16 cellular contexts compared by ENCODE assay signal in the genomic region with DNA sequence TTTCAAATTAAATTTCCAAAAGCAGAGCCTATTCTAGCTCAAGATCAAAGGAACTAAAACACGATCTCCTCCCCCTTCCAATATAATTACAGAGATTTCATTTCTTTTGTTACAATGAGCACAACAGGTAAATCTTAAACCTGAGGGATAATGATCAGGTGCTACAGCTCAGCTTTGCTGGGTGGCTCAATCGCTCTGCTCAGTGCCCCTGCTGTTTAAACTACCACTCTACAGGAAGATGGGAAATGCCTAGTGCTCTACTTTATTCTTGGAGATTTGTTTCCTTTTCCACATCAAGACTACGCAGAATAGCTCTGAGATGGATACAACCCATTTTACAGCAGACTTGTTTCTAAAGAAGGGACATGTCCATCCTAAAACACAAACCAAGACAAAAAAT.
DNase-seq lines count a peak whose midpoint lies in the region; ATAC-seq and TF ChIP-seq lines count a peak whose summit lies in the region.
"Had no signal": no experiment of that assay in that cellular context is flagged by ENCODE, and none has a peak within 500 bp of the region (broad histone marks: within the 10 kb centered on the region; RNA-seq: fewer than 3 reads in every experiment).

No MANE protein-coding gene starts in this region.

- peaks cover 99% of the 10 kb centered on the region for H3K79me2 ChIP-seq in GM23338 (replicated peaks; ENCODE audit: insufficient read depth)

- H3K4me1 Mint-ChIP-seq in GM23338 = peaks cover 80% of the 10 kb centered on the region

- no peak overlapping the region for H3K4me3 Mint-ChIP-seq in GM23338
- H3K4me3 Mint-ChIP-seq: B cell; CD4-positive, alpha-beta memory T cell had no signal

- H3K4me3 ChIP-seq in BLaER1 treated with 17β-estradiol and CSF1 and Interleukin-3, amounts not matched to agents 10 nM and 100 nM = no peak overlapping the region
- H3K4me3 ChIP-seq in GM23338 = no peak overlapping the region
- H3K4me3 ChIP-seq: GM12878, GM23248 had no signal

- peak overlapping the region in 8 of 11 experiments; percentile 47 to 99 (median 94); a peak in 16 of 22 replicates for H3K4me2 ChIP-seq in BLaER1 treated with 17β-estradiol and CSF1 and Interleukin-3, amounts not matched to agents 10 nM and 100 nM
- peak overlapping the region; percentile 7; the same call in 1 of the 2 replicates for H3K4me2 ChIP-seq in GM23338

- H3K9me3 ChIP-seq in BLaER1 treated with 17β-estradiol and CSF1 and Interleukin-3, amounts not matched to agents 10 nM and 100 nM (replicated peaks in 1 of 11) = peaks cover 0 to 22% (median 4%) of the 10 kb centered on the region in 11 experiments; a peak in 7 of 22 replicates

- H3K4me1 ChIP-seq in BLaER1 treated with 17β-estradiol and CSF1 and Interleukin-3, amounts not matched to agents 10 nM and 100 nM = peaks cover 31 to 81% (median 58%) of the 10 kb centered on the region in 10 experiments
- peaks cover 62% of the 10 kb centered on the region for H3K4me1 ChIP-seq in GM23338 (ENCODE audit: insufficient read depth)

- peaks cover 0 to 31% (median 20%) of the 10 kb centered on the region in 11 experiments; a peak in 12 of 22 replicates for H3K36me3 ChIP-seq in BLaER1 treated with 17β-estradiol and CSF1 and Interleukin-3, amounts not matched to agents 10 nM and 100 nM
- H3K36me3 ChIP-seq in GM23338 (ENCODE audit: insufficient read depth) = no peaks in the 10 kb centered on the region

- H3K36me3 Mint-ChIP-seq in GM23338 (ENCODE audit: low read depth) = peaks cover 2% of the 10 kb centered on the region; the same call in 2 of the 3 replicates
- H3K36me3 Mint-ChIP-seq: CD4-positive, alpha-beta memory T cell had no signal

- TF ChIP-seq CTCF in GM23338 (conservative IDR thresholded peaks at IDR 0.05; ENCODE audit: low read depth in 2 of 2) = peak in 1 of 2 experiments; percentile 23; a peak in 1 of 4 replicates
- TF ChIP-seq CTCF in GM10266 (IDR thresholded peaks at IDR 0.05; ENCODE audit: control insufficient read depth, insufficient read depth, low read depth, missing control alignments) = no peak

- peaks cover 5% of the 10 kb centered on the region for H3K9me2 ChIP-seq in GM23338 (ENCODE audit: insufficient read depth)

- H4K20me1 ChIP-seq in BLaER1 treated with 17β-estradiol and CSF1 and Interleukin-3, amounts not matched to agents 10 nM and 100 nM = peaks cover 0 to 41% (median 7%) of the 10 kb centered on the region in 11 experiments; a peak in 8 of 22 replicates
- no peaks in the 10 kb centered on the region for H4K20me1 ChIP-seq in GM23338 (replicated peaks; ENCODE audit: insufficient read depth)

- H2AFZ ChIP-seq in GM23338 = no peak overlapping the region
- H2AFZ ChIP-seq: GM23248 had no signal

- peaks cover 11% of the 10 kb centered on the region for H3K27me3 Mint-ChIP-seq in GM23338 (ENCODE audit: insufficient read depth, low read depth, poor library complexity)

- H3K9ac ChIP-seq in BLaER1 treated with 17β-estradiol and CSF1 and Interleukin-3, amounts not matched to agents 10 nM and 100 nM = 0 out of 22 replicates have a peak overlapping the region, but pooled peaks of 1 of the 11 experiments have one; percentile 9
- H3K9ac ChIP-seq: GM23248 had no signal

- H3F3A ChIP-seq in GM23338 (replicated peaks; ENCODE audit: low read depth) = no peaks in the 10 kb centered on the region

- no peak for DNase-seq in GM23338 (ENCODE audit: low spot score)
- peak; percentile 33 for DNase-seq in NCI-H2227 treated with DMSO at 0.1 percent for 48 hours (lab: John Stamatoyannopoulos, UW)
- peak; percentile 26 for DNase-seq in iPS-NIHi11 (ENCODE audit: low spot score)
- DNase-seq in KG1 (lab: John Stamatoyannopoulos, UW) = no peak
- no peak for DNase-seq in GM10266 (ENCODE audit: extremely low spot score)
- DNase-seq: ACHN; CD4-positive, alpha-beta memory T cell; DMS79 treated with DMSO at 0.1 percent for 48 hours; GM23248; KBM-7; NCI-H187 treated with DMSO at 0.1 percent for 48 hours; SW 1271 had no signal

- H3K27me3 ChIP-seq in BLaER1 treated with 17β-estradiol and CSF1 and Interleukin-3, amounts not matched to agents 10 nM and 100 nM = no peaks in the 10 kb centered on the region
- H3K27me3 ChIP-seq in GM23338 (ENCODE audit: insufficient read depth) = no peaks in the 10 kb centered on the region

- peak overlapping the region in 3 of 11 experiments; percentile 9 to 91 (median 82); a peak in 4 of 22 replicates for H3K27ac ChIP-seq in BLaER1 treated with 17β-estradiol and CSF1 and Interleukin-3, amounts not matched to agents 10 nM and 100 nM
- no peak overlapping the region for H3K27ac ChIP-seq in GM23338 (ENCODE audit: low read depth)
- H3K27ac ChIP-seq: GM23248 had no signal

- H3K27ac Mint-ChIP-seq in GM23338 = no peak overlapping the region
- H3K27ac Mint-ChIP-seq: B cell; CD4-positive, alpha-beta memory T cell had no signal

- no peaks in the 10 kb centered on the region for H3K9me3 Mint-ChIP-seq in GM23338

- ATAC-seq in GM23338 (peak; percentile 61), HG02798 (IDR thresholded peaks at IDR 0.05; ENCODE audit: poor library complexity, unreplicated experiment) (no peak)
- ATAC-seq: GM12878 had no signal

TF ChIP-seq in GM23338, 12 proteins besides CTCF, POLR2A, EP300 and RAD21 (continues in another document):
- TF ChIP-seq ZNF331 (CRISPR knock-in tag; IDR thresholded peaks at IDR 0.05; ENCODE audit: low read depth) = no peak
- no peak for TF ChIP-seq STAT1 (IDR thresholded peaks at IDR 0.05; ENCODE audit: unreplicated experiment)
- no peak for TF ChIP-seq CREB1 (CRISPR knock-in tag; IDR thresholded peaks at IDR 0.05; ENCODE audit: low read depth)
- TF ChIP-seq EZH2 (IDR thresholded peaks at IDR 0.05; ENCODE audit: low read depth, unreplicated experiment) = no peak
- no peak for TF ChIP-seq JUNB (IDR thresholded peaks at IDR 0.05; ENCODE audit: unreplicated experiment)
- TF ChIP-seq NANOG (IDR thresholded peaks at IDR 0.05; ENCODE audit: borderline replicate concordance) = no peak
- TF ChIP-seq EZH2phosphoT487 (IDR thresholded peaks at IDR 0.05; ENCODE audit: unreplicated experiment) = no peak
- TF ChIP-seq POLR2AphosphoS5 (IDR thresholded peaks at IDR 0.05; ENCODE audit: low read depth) = no peak
- TF ChIP-seq, protein P1, sequence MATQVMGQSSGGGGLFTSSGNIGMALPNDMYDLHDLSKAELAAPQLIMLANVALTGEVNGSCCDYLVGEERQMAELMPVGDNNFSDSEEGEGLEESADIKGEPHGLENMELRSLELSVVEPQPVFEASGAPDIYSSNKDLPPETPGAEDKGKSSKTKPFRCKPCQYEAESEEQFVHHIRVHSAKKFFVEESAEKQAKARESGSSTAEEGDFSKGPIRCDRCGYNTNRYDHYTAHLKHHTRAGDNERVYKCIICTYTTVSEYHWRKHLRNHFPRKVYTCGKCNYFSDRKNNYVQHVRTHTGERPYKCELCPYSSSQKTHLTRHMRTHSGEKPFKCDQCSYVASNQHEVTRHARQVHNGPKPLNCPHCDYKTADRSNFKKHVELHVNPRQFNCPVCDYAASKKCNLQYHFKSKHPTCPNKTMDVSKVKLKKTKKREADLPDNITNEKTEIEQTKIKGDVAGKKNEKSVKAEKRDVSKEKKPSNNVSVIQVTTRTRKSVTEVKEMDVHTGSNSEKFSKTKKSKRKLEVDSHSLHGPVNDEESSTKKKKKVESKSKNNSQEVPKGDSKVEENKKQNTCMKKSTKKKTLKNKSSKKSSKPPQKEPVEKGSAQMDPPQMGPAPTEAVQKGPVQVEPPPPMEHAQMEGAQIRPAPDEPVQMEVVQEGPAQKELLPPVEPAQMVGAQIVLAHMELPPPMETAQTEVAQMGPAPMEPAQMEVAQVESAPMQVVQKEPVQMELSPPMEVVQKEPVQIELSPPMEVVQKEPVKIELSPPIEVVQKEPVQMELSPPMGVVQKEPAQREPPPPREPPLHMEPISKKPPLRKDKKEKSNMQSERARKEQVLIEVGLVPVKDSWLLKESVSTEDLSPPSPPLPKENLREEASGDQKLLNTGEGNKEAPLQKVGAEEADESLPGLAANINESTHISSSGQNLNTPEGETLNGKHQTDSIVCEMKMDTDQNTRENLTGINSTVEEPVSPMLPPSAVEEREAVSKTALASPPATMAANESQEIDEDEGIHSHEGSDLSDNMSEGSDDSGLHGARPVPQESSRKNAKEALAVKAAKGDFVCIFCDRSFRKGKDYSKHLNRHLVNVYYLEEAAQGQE (IDR thresholded peaks at IDR 0.05; ENCODE audit: unreplicated experiment) = no peak

Comparison
In these comparisons a context has a peak if more than half of its experiments do, and no peak if none do; other contexts are left out.
1. DNase-seq: peak in NCI-H2227 treated with DMSO at 0.1 percent for 48 hours (single experiment) and iPS-NIHi11 (single experiment); none in GM23338 (single experiment), KG1 (single experiment) and GM10266 (single experiment).